Comparison of ENCODE assay signal across 8 cellular contexts in genomic region chrX:68433155-68433980, GRCh38.
A peak's percentile ranks its signal among the peaks of the same experiment; 100 is the strongest.
DNase-seq lines count a peak whose midpoint lies in the region; ATAC-seq and TF ChIP-seq lines count a peak whose summit lies in the region.

Gene OPHN1 (minus strand): TSS chrX:68433495. CDS start chrX:68433020, 475 bp downstream.

- H3K27me3 Mint-ChIP-seq in nephron (ENCODE audit: low read depth) = no peaks in the 10 kb centered on the region

- no peak for ATAC-seq in HG03045 (IDR thresholded peaks at IDR 0.05; ENCODE audit: unreplicated experiment)

- no peaks in the 10 kb centered on the region for H3K36me3 ChIP-seq in adipocyte (ENCODE audit: control insufficient read depth, insufficient read depth, low read length, severe bottlenecking)

- peaks cover 3% of the 10 kb centered on the region for H3K27me3 ChIP-seq in adipocyte (replicated peaks; ENCODE audit: control insufficient read depth, insufficient read depth, low read length)

- peak within 1 kb of the TSS; percentile 86 for H3K4me3 ChIP-seq in adipocyte (ENCODE audit: low read length)

- H3K9me3 ChIP-seq in adipocyte (ENCODE audit: control insufficient read depth, low read length) = no peaks in the 10 kb centered on the region

- no peaks in the 10 kb centered on the region for H3K4me1 ChIP-seq in adipocyte (ENCODE audit: control insufficient read depth, insufficient read depth, low read length)

- TF ChIP-seq CTCF in nephron (IDR thresholded peaks at IDR 0.05; ENCODE audit: unreplicated experiment in 3 of 3) = no peak

- H3K4me1 Mint-ChIP-seq in nephron = peaks cover 28% of the 10 kb centered on the region

- peaks cover 8% of the 10 kb centered on the region for H3K36me3 Mint-ChIP-seq in nephron (ENCODE audit: low read depth)

- DNase-seq in activated CD4-positive, alpha-beta T cell treated with anti-CD3 and anti-CD28 coated beads for 48 hours = peak; percentile 16
- no peak for DNase-seq in activated CD4-positive, alpha-beta T cell treated with anti-CD3 and anti-CD28 coated beads for 4 hours
- peak; percentile 87 for DNase-seq in NCI-H226
- peak; percentile 80 for DNase-seq in adipocyte (ENCODE audit: low read depth)
- peak; percentile 85 for DNase-seq in glomerular visceral epithelial cell (ENCODE audit: extremely low spot score)
- DNase-seq in stimulated activated CD4-positive, alpha-beta T cell treated with anti-CD3 and anti-CD28 coated beads, Interleukin-4, amount 100 ng/mL, for 1 hour = no peak

- H3K4me3 Mint-ChIP-seq in nephron = peak within 1 kb of the TSS; percentile 93 to 95 (median 93)

- peak within 1 kb of the TSS; percentile 85 to 93 (median 91) for H3K27ac Mint-ChIP-seq in nephron

- peak within 1 kb of the TSS; percentile 88 for H3K9ac ChIP-seq in adipocyte (ENCODE audit: low read length)

- H3K9me3 Mint-ChIP-seq in nephron = no peaks in the 10 kb centered on the region

Comparison
In these comparisons a context has a peak if more than half of its experiments do, and no peak if none do; other contexts are left out.
1. DNase-seq: peak in activated CD4-positive, alpha-beta T cell treated with anti-CD3 and anti-CD28 coated beads for 48 hours (single experiment), NCI-H226 (single experiment), adipocyte (single experiment) and glomerular visceral epithelial cell (single experiment); none in activated CD4-positive, alpha-beta T cell treated with anti-CD3 and anti-CD28 coated beads for 4 hours (0 of 2) and stimulated activated CD4-positive, alpha-beta T cell treated with anti-CD3 and anti-CD28 coated beads, Interleukin-4, amount 100 ng/mL, for 1 hour (single experiment).